ENCODE assay signal across 8 cellular contexts in genomic region chr17:43025290-43025657, GRCh38. TPM values are rescaled to one million over a fixed set of nuclear protein-coding genes. Genes with fewer than 3 reads are reported as not detected.
A peak's percentile ranks its signal among the peaks of the same experiment; 100 is the strongest.
DNase-seq lines count a peak whose midpoint lies in the region; ATAC-seq, FAIRE-seq and TF ChIP-seq lines count a peak whose summit lies in the region.

No MANE protein-coding gene starts in this region.

- H4K5ac ChIP-seq in H1 (ENCODE audit: insufficient read length, low read depth, low read length): peak overlapping the region; percentile 65

- DNase-seq in Jurkat, Clone E6-1 (ENCODE audit: low read depth, low spot score): no peak
- DNase-seq in H1 (ENCODE audit: low read depth in 1 of 2, low spot score in 2 of 2) (no peak), osteoblast (ENCODE audit: insufficient read length, low spot score, missing footprints) (no peak), D341Med (ENCODE audit: low spot score) (no peak), NCI-H187 (lab: John Stamatoyannopoulos, UW) (no peak)

- TF ChIP-seq EP300 in H1 (IDR thresholded peaks at IDR 0.05; ENCODE audit: borderline replicate concordance in 1 of 2, low read depth in 2 of 2, low read length in 2 of 2): no peak

- H2AK5ac ChIP-seq in H1 (ENCODE audit: low read depth, low read length): no peak overlapping the region

- 13% methylated on average over 3 of the region's 27 CpGs; no CpG with 5 or more reads in 1 of the 2 experiments for WGBS in H1 (ENCODE audit: extremely low coverage in 1 of 2, insufficient coverage in 1 of 2, insufficient read length in 1 of 2, insufficient replicate concordance in 2 of 2, low coverage in 1 of 2, low lambda C conversion rate in 2 of 2, missing lambda C conversion rate in 1 of 2), 2 experiments

- H3K27ac ChIP-seq in BLaER1 (no peak overlapping the region), H1 (ENCODE audit: low read depth, low read length) (no peak overlapping the region), osteoblast (ENCODE audit: low read depth, low read length) (no peak overlapping the region)

- no peak for FAIRE-seq in H1 (lab: Jason Lieb, UNC)

- H3K9ac ChIP-seq in BLaER1 (no peak overlapping the region), H1 (replicated peaks in 1 of 4; ENCODE audit: extremely low read depth in 1 of 4, low read depth in 3 of 4, low read length in 3 of 4) (peak overlapping the region in 2 of 4 experiments; percentile 40 to 60; a peak in 4 of 7 replicates)

- no peak overlapping the region for H2BK120ac ChIP-seq in H1 (replicated peaks; ENCODE audit: low read depth, low read length)

- H2BK5ac ChIP-seq in H1 (ENCODE audit: low read depth, low read length): peak overlapping the region; percentile 60; the same call in 1 of the 2 replicates

- peak overlapping the region; percentile 90; the same call in 1 of the 2 replicates for H3K18ac ChIP-seq in H1 (ENCODE audit: extremely low read depth, low read length)

- H3K4me1 ChIP-seq in BLaER1 (peaks cover 49% of the 10 kb centered on the region), H1 (replicated peaks in 1 of 4; ENCODE audit: control insufficient read depth in 3 of 4, insufficient read depth in 4 of 4, low read length in 3 of 4) (peaks cover 15 to 22% (median 16%) of the 10 kb centered on the region in 4 experiments), osteoblast (ENCODE audit: insufficient read depth, low read length) (peaks cover 11% of the 10 kb centered on the region)

- no peak overlapping the region for H4K8ac ChIP-seq in H1 (ENCODE audit: extremely low read depth, insufficient read depth, low read length)

- ATAC-seq in GM21825 (IDR thresholded peaks at IDR 0.05; ENCODE audit: unreplicated experiment) (no peak), GM19023 (IDR thresholded peaks at IDR 0.05; ENCODE audit: unreplicated experiment) (no peak)

- peak overlapping the region; percentile 39; the same call in 1 of the 2 replicates for H2BK12ac ChIP-seq in H1 (ENCODE audit: low read depth, low read length)

- H3K23me2 ChIP-seq in H1 (ENCODE audit: low read depth, low read length): peaks cover 11% of the 10 kb centered on the region; the same call in 1 of the 2 replicates

- 0 out of 2 replicates have a peak overlapping the region, but pooled peaks have one; percentile 61 for H2BK15ac ChIP-seq in H1 (ENCODE audit: low read length)

- H4K20me1 ChIP-seq in BLaER1 (peaks cover 8% of the 10 kb centered on the region), H1 (replicated peaks in 1 of 2; ENCODE audit: control insufficient read depth in 1 of 2, insufficient read depth in 2 of 2, low read length in 2 of 2) (no peaks in the 10 kb centered on the region), osteoblast (ENCODE audit: insufficient read depth, low read length) (peaks cover 2% of the 10 kb centered on the region)

- H3K27me3 ChIP-seq in BLaER1 (no peaks in the 10 kb centered on the region), H1 (replicated peaks in 1 of 4; ENCODE audit: control insufficient read depth in 3 of 4, extremely low read depth in 1 of 4, insufficient read depth in 3 of 4, low read length in 3 of 4) (no peaks in the 10 kb centered on the region), osteoblast (ENCODE audit: insufficient read depth, low read length) (no peaks in the 10 kb centered on the region)

- TF ChIP-seq POLR2A in H1 (IDR thresholded peaks at IDR 0.05; ENCODE audit: control extremely low read depth in 1 of 2, low read depth in 2 of 2, low read length in 2 of 2): no peak

- no peak overlapping the region for H2AFZ ChIP-seq in H1 (ENCODE audit: low read length)
- peak overlapping the region; percentile 59 for H2AFZ ChIP-seq in osteoblast (ENCODE audit: low read length)

- H3K79me1 ChIP-seq in H1 (ENCODE audit: low read depth, low read length): peaks cover under 1% of the 10 kb centered on the region; the same call in 1 of the 2 replicates

- H3K4me3 ChIP-seq in BLaER1: peak overlapping the region; percentile 70
- H3K4me3 ChIP-seq in Jurkat, Clone E6-1 (ENCODE audit: low read length): peak overlapping the region; percentile 35
- peak overlapping the region; percentile 58 to 79 (median 66) for H3K4me3 ChIP-seq in H1 (ENCODE audit: extremely low read depth in 1 of 4, insufficient read depth in 2 of 4, low read depth in 3 of 4, low read length in 4 of 4)
- H3K4me3 ChIP-seq in osteoblast (ENCODE audit: insufficient read depth, low read length): peak overlapping the region; percentile 56

- no peak for TF ChIP-seq CTCF in H1 (IDR thresholded peaks at IDR 0.05; ENCODE audit: control extremely low read depth in 1 of 3, insufficient read depth in 1 of 3, low read depth in 1 of 3, low read length in 3 of 3)
- TF ChIP-seq CTCF in osteoblast (IDR thresholded peaks at IDR 0.05; ENCODE audit: extremely low read depth, low read depth, low read length): no peak

- POLR2A ChIA-PET in H1 (lab: Charles Lee; ENCODE audit: partially characterized antibody): interaction anchor here (0.7 to 10.8 kb wide), 8 partner anchors 9 to 336 kb away, joined by 3 to 123 read pairs (median 6); partner anchors contain the start of gene RPL27

- H3K36me3 ChIP-seq in BLaER1 (no peaks in the 10 kb centered on the region), H1 (ENCODE audit: control insufficient read depth in 2 of 4, insufficient read depth in 4 of 4, low read length in 3 of 4) (peaks cover 0 to 20% (median 4%) of the 10 kb centered on the region in 4 experiments; a peak in 2 of 8 replicates), osteoblast (ENCODE audit: insufficient read depth, low read length) (peaks cover 1% of the 10 kb centered on the region)

- no peak overlapping the region for H3K23ac ChIP-seq in H1 (ENCODE audit: insufficient read length)

- no peaks in the 10 kb centered on the region for H3K9me3 ChIP-seq in BLaER1
- H3K9me3 ChIP-seq in H1 (ENCODE audit: insufficient read depth in 2 of 2, low read depth in 1 of 2, low read length in 1 of 2): no peaks in the 10 kb centered on the region
- H3K9me3 ChIP-seq in osteoblast (ENCODE audit: low read depth, low read length): no peaks in the 10 kb centered on the region

- H3K56ac ChIP-seq in H1 (replicated peaks; ENCODE audit: insufficient read length, low read depth, low read length): no peak overlapping the region

- CTCF ChIA-PET in H1 (lab: Charles Lee; ENCODE audit: partially characterized antibody): interaction anchor here (1.2 to 2.0 kb wide), 4 partner anchors 10 to 57 kb away, joined by 3 to 26 read pairs (median 7); no protein-coding TSS in a partner anchor

- no peak overlapping the region for H3K4ac ChIP-seq in H1 (replicated peaks; ENCODE audit: insufficient read length, low read depth, low read length)

- H3K79me2 ChIP-seq in H1 (ENCODE audit: control insufficient read depth in 1 of 2, insufficient read depth in 2 of 2, low read length in 2 of 2): peaks cover 0 to 15% of the 10 kb centered on the region in 2 experiments; a peak in 2 of 4 replicates
- H3K79me2 ChIP-seq in osteoblast (ENCODE audit: insufficient read depth, low read length): peaks cover 20% of the 10 kb centered on the region

- peak overlapping the region; percentile 48 for H4K91ac ChIP-seq in H1 (replicated peaks; ENCODE audit: insufficient read length, low read length)

- H3K4me2 ChIP-seq in BLaER1 (peak overlapping the region; percentile 100), H1 (ENCODE audit: insufficient read depth in 1 of 2, low read depth in 2 of 2, low read length in 2 of 2) (peak overlapping the region; percentile 64 to 92), osteoblast (ENCODE audit: insufficient read depth, low read length) (peak overlapping the region; percentile 63)

- no peak for TF ChIP-seq RAD21 in H1 (IDR thresholded peaks at IDR 0.05 in 1 of 2, conservative IDR thresholded peaks at IDR 0.05 in 1 of 2; ENCODE audit: low read depth in 2 of 2, low read length in 2 of 2)

- no peak overlapping the region for H2BK20ac ChIP-seq in H1 (ENCODE audit: low read length)

- no peak overlapping the region for H3K14ac ChIP-seq in H1 (ENCODE audit: insufficient read length)

RNA-seq across cellular contexts. Expression of gene RND2, which starts 0.2 kb away (rescaled TPM):
- 1.5 TPM for polyA plus RNA-seq in Jurkat, Clone E6-1 (2012; ENCODE audit: insufficient read depth, insufficient read length)
- 51.3 and 56.8 TPM in 2 replicates for total RNA-seq in H1 (2021; fragmentation: NEBNext Ultra II Directional; extraction: Animal tissue kit (Norgen Biotek cat#: 25700))
- 61.4 and 76.2 TPM in 2 replicates for polyA plus RNA-seq in H1 (2011; rRNA removed)
- 77.8 TPM for polyA plus RNA-seq in H1 (2011; cell fraction: cytosol; rRNA removed)
- polyA plus RNA-seq in H1 (2011; cell fraction: nucleus; rRNA removed): 48.9 TPM
- polyA plus RNA-seq in H1 (2012, experiment 1 of 2): 48.4 to 68.0 TPM (median 59.0 TPM) in 4 replicates
- polyA plus RNA-seq in H1 (2012, experiment 2 of 2): 60.7 TPM
- polyA plus RNA-seq in H1 (2013, experiment 1 of 2): 22.6 TPM
- 21.5 TPM for polyA plus RNA-seq in H1 (2013, experiment 2 of 2)
- polyA minus RNA-seq in H1 (2011; rRNA and poly(A)+ RNA removed): 38.7 and 39.0 TPM in 2 replicates
- 17.8 TPM for polyA minus RNA-seq in H1 (2011; cell fraction: cytosol; rRNA and poly(A)+ RNA removed)
- polyA minus RNA-seq in H1 (2011; cell fraction: nucleus; rRNA and poly(A)+ RNA removed): 15.3 TPM
- total RNA-seq in osteoblast: 0.29 and 0.36 TPM in 2 replicates

RNA-seq across cellular contexts. Expression of gene VAT1, which starts 3.1 kb away (rescaled TPM):
- polyA plus RNA-seq in Jurkat, Clone E6-1 (2012; ENCODE audit: insufficient read depth, insufficient read length): 280 TPM
- total RNA-seq in H1 (2021; fragmentation: NEBNext Ultra II Directional; extraction: Animal tissue kit (Norgen Biotek cat#: 25700)): 281 and 295 TPM in 2 replicates
- 200 and 269 TPM in 2 replicates for polyA plus RNA-seq in H1 (2011; rRNA removed)
- 246 TPM for polyA plus RNA-seq in H1 (2011; cell fraction: cytosol; rRNA removed)
- polyA plus RNA-seq in H1 (2011; cell fraction: nucleus; rRNA removed): 211 TPM
- polyA plus RNA-seq in H1 (2012, experiment 1 of 2): 312 to 485 TPM (median 385 TPM) in 4 replicates
- polyA plus RNA-seq in H1 (2012, experiment 2 of 2): 284 TPM
- 209 TPM for polyA plus RNA-seq in H1 (2013, experiment 1 of 2)
- polyA plus RNA-seq in H1 (2013, experiment 2 of 2): 231 TPM
- 360 and 517 TPM in 2 replicates for polyA minus RNA-seq in H1 (2011; rRNA and poly(A)+ RNA removed)
- 175 TPM for polyA minus RNA-seq in H1 (2011; cell fraction: cytosol; rRNA and poly(A)+ RNA removed)
- polyA minus RNA-seq in H1 (2011; cell fraction: nucleus; rRNA and poly(A)+ RNA removed): 93.2 TPM
- total RNA-seq in osteoblast: 441 and 449 TPM in 2 replicates

RNA-seq across cellular contexts. Expression of gene IFI35, which starts 18.7 kb away (rescaled TPM):
- polyA plus RNA-seq in Jurkat, Clone E6-1 (2012; ENCODE audit: insufficient read depth, insufficient read length): not detected
- 2.0 and 2.5 TPM in 2 replicates for total RNA-seq in H1 (2021; fragmentation: NEBNext Ultra II Directional; extraction: Animal tissue kit (Norgen Biotek cat#: 25700))
- 4.7 and 4.9 TPM in 2 replicates for polyA plus RNA-seq in H1 (2011; rRNA removed)
- 4.8 TPM for polyA plus RNA-seq in H1 (2011; cell fraction: cytosol; rRNA removed)
- polyA plus RNA-seq in H1 (2011; cell fraction: nucleus; rRNA removed): 3.7 TPM
- polyA plus RNA-seq in H1 (2012, experiment 1 of 2): 2.5 to 5.1 TPM (median 4.2 TPM) in 4 replicates
- polyA plus RNA-seq in H1 (2012, experiment 2 of 2): 3.8 TPM
- polyA plus RNA-seq in H1 (2013, experiment 1 of 2): 0.77 TPM
- 0.66 TPM for polyA plus RNA-seq in H1 (2013, experiment 2 of 2)
- 2.1 and 3.5 TPM in 2 replicates for polyA minus RNA-seq in H1 (2011; rRNA and poly(A)+ RNA removed)
- polyA minus RNA-seq in H1 (2011; cell fraction: cytosol; rRNA and poly(A)+ RNA removed): 3.4 TPM
- polyA minus RNA-seq in H1 (2011; cell fraction: nucleus; rRNA and poly(A)+ RNA removed): 2.2 TPM
- total RNA-seq in osteoblast: 28.6 and 45.2 TPM in 2 replicates

RNA-seq across cellular contexts. Expression of gene RPL27, which starts 27.1 kb away (rescaled TPM):
- 2,256 TPM for polyA plus RNA-seq in Jurkat, Clone E6-1 (2012; ENCODE audit: insufficient read depth, insufficient read length)
- 1,415 and 1,425 TPM in 2 replicates for total RNA-seq in H1 (2021; fragmentation: NEBNext Ultra II Directional; extraction: Animal tissue kit (Norgen Biotek cat#: 25700))
- 3,779 and 3,900 TPM in 2 replicates for polyA plus RNA-seq in H1 (2011; rRNA removed)
- 3,674 TPM for polyA plus RNA-seq in H1 (2011; cell fraction: cytosol; rRNA removed)
- polyA plus RNA-seq in H1 (2011; cell fraction: nucleus; rRNA removed): 1,465 TPM
- polyA plus RNA-seq in H1 (2012, experiment 1 of 2): 1,928 to 4,480 TPM (median 4,033 TPM) in 4 replicates
- 7,082 TPM for polyA plus RNA-seq in H1 (2012, experiment 2 of 2)
- polyA plus RNA-seq in H1 (2013, experiment 1 of 2): 5,965 TPM
- 5,738 TPM for polyA plus RNA-seq in H1 (2013, experiment 2 of 2)
- 639 and 673 TPM in 2 replicates for polyA minus RNA-seq in H1 (2011; rRNA and poly(A)+ RNA removed)
- polyA minus RNA-seq in H1 (2011; cell fraction: cytosol; rRNA and poly(A)+ RNA removed): 757 TPM
- 1,343 TPM for polyA minus RNA-seq in H1 (2011; cell fraction: nucleus; rRNA and poly(A)+ RNA removed)
- total RNA-seq in osteoblast: 878 and 1,256 TPM in 2 replicates

RNA-seq across cellular contexts. Expression of gene RUNDC1, which starts 44.9 kb away (rescaled TPM):
- polyA plus RNA-seq in Jurkat, Clone E6-1 (2012; ENCODE audit: insufficient read depth, insufficient read length): 11.3 TPM
- total RNA-seq in H1 (2021; fragmentation: NEBNext Ultra II Directional; extraction: Animal tissue kit (Norgen Biotek cat#: 25700)): 10.7 and 11.9 TPM in 2 replicates
- 7.9 and 9.4 TPM in 2 replicates for polyA plus RNA-seq in H1 (2011; rRNA removed)
- 8.5 TPM for polyA plus RNA-seq in H1 (2011; cell fraction: cytosol; rRNA removed)
- 8.2 TPM for polyA plus RNA-seq in H1 (2011; cell fraction: nucleus; rRNA removed)
- polyA plus RNA-seq in H1 (2012, experiment 1 of 2): 9.5 to 9.8 TPM (median 9.7 TPM) in 4 replicates
- 5.9 TPM for polyA plus RNA-seq in H1 (2012, experiment 2 of 2)
- 7.2 TPM for polyA plus RNA-seq in H1 (2013, experiment 1 of 2)
- polyA plus RNA-seq in H1 (2013, experiment 2 of 2): 7.8 TPM
- 16.5 and 17.5 TPM in 2 replicates for polyA minus RNA-seq in H1 (2011; rRNA and poly(A)+ RNA removed)
- 7.4 TPM for polyA minus RNA-seq in H1 (2011; cell fraction: cytosol; rRNA and poly(A)+ RNA removed)
- polyA minus RNA-seq in H1 (2011; cell fraction: nucleus; rRNA and poly(A)+ RNA removed): 9.1 TPM
- 8.8 and 10.1 TPM in 2 replicates for total RNA-seq in osteoblast

Comparison
In these comparisons a context has a peak if more than half of its experiments do, and no peak if none do; other contexts are left out.
1. RNA of gene RND2, which starts 0.2 kb away (total RNA-seq): 51.3 to 56.8 TPM in H1; 0.29 to 0.36 TPM in osteoblast; every median in the first group is over 10 times any median in the second.
2. Peak in every context shown above with its lines, with median percentiles within 50 percentile points of each other: H3K4me2 ChIP-seq and H3K4me3 ChIP-seq.